ENCODE assay signal across 8 cellular contexts in the genomic region with DNA sequence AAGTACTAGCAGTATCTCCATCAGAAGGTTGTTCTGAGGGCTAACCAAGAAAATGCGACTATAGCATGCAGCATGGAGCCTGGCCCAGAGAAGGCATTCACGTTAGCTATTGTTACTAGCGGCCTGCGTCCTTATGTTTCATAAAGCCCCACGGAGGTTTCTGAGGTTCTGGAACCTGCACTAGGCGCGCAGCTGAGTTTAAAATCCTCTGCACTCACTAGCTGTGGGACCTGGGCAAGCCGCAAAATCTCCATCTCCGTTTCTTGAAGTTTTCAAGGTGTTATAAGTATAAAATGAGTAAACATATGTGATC. TPM values are rescaled to one million over a fixed set of nuclear protein-coding genes. Genes with fewer than 3 reads are reported as not detected.
DNase-seq lines count a peak whose midpoint lies in the region; ATAC-seq lines count a peak whose summit lies in the region.

No MANE protein-coding gene starts in this region.

- ATAC-seq in activated naive CD8-positive, alpha-beta T cell treated with anti-CD3 and anti-CD28 coated beads, Interleukin-2, amount 10 ng/mL, durations not matched to agents 7 days and 5 days (ENCODE audit: low read depth) = no peak
- no peak for ATAC-seq in stimulated activated naive CD8-positive, alpha-beta T cell treated with anti-CD3 and anti-CD28 coated beads, Interleukin-15, amount 100 ng/mL, for 72 hours
- ATAC-seq in GM18870 (IDR thresholded peaks at IDR 0.05; ENCODE audit: unreplicated experiment) = no peak

- no peaks in the 10 kb centered on the region for H3K9me3 ChIP-seq in iPS-18a (ENCODE audit: control insufficient read depth, low read depth, low read length)

- H3K36me3 ChIP-seq in H7 (replicated peaks; ENCODE audit: control insufficient read depth, insufficient read depth, low read length) (no peaks in the 10 kb centered on the region), iPS-18a (ENCODE audit: control insufficient read depth, low read depth, low read length) (no peaks in the 10 kb centered on the region)

- peak overlapping the region; percentile 87 for H3K27ac Mint-ChIP-seq in activated naive CD8-positive, alpha-beta T cell treated with anti-CD3 and anti-CD28 coated beads, Interleukin-2, amount 10 ng/mL, durations not matched to agents 7 days and 5 days
- H3K27ac Mint-ChIP-seq in stimulated activated naive CD8-positive, alpha-beta T cell treated with anti-CD3 and anti-CD28 coated beads, Interleukin-15, amount 100 ng/mL, for 72 hours = peak overlapping the region; percentile 19 to 34

- peaks cover 15% of the 10 kb centered on the region for H3K36me3 Mint-ChIP-seq in activated naive CD8-positive, alpha-beta T cell treated with anti-CD3 and anti-CD28 coated beads, Interleukin-2, amount 10 ng/mL, durations not matched to agents 7 days and 5 days

- peak; percentile 38 for DNase-seq in AG08396 (ENCODE audit: low spot score)
- no peak for DNase-seq in H7
- no peak for DNase-seq in activated naive CD8-positive, alpha-beta T cell treated with anti-CD3 and anti-CD28 coated beads, Interleukin-2, amount 10 ng/mL, durations not matched to agents 7 days and 5 days
- DNase-seq in stimulated activated naive CD8-positive, alpha-beta T cell treated with anti-CD3 and anti-CD28 coated beads, Interleukin-15, amount 100 ng/mL, for 72 hours = no peak
- no peak for DNase-seq in stimulated activated CD4-positive, alpha-beta T cell treated with anti-CD3 and anti-CD28 coated beads, Interleukin-4, amount 100 ng/mL, for 24 hours
- DNase-seq in activated CD4-positive, CD25-positive, alpha-beta regulatory T cell treated with anti-CD3 and anti-CD28 coated beads, Interleukin-2, amount 50 U/mL, for 72 hours = no peak

- POLR2A ChIA-PET in activated naive CD8-positive, alpha-beta T cell treated with anti-CD3 and anti-CD28 coated beads, Interleukin-2, amount 10 ng/mL, durations not matched to agents 7 days and 5 days (lab: Charles Lee) = interaction anchor here (0.6 to 2.1 kb wide), 10 partner anchors 8 to 337 kb away, joined by 3 to 28 read pairs (median 4); partner anchors contain the start of gene UBE2D3

- H3K4me3 Mint-ChIP-seq in activated naive CD8-positive, alpha-beta T cell treated with anti-CD3 and anti-CD28 coated beads, Interleukin-2, amount 10 ng/mL, durations not matched to agents 7 days and 5 days = peak overlapping the region; percentile 96
- H3K4me3 Mint-ChIP-seq in stimulated activated naive CD8-positive, alpha-beta T cell treated with anti-CD3 and anti-CD28 coated beads, Interleukin-15, amount 100 ng/mL, for 72 hours = peak overlapping the region; percentile 94 to 96

- H3K9me3 Mint-ChIP-seq in activated naive CD8-positive, alpha-beta T cell treated with anti-CD3 and anti-CD28 coated beads, Interleukin-2, amount 10 ng/mL, durations not matched to agents 7 days and 5 days = peaks cover 1% of the 10 kb centered on the region
- H3K9me3 Mint-ChIP-seq in stimulated activated naive CD8-positive, alpha-beta T cell treated with anti-CD3 and anti-CD28 coated beads, Interleukin-15, amount 100 ng/mL, for 72 hours = no peaks in the 10 kb centered on the region

- H3K9ac ChIP-seq in iPS-18a (ENCODE audit: low read length) = peak overlapping the region; percentile 68

- H3K27me3 ChIP-seq in H7 (ENCODE audit: control insufficient read depth, insufficient read depth, low read length) (no peaks in the 10 kb centered on the region; the same call in 1 of the 2 replicates), iPS-18a (ENCODE audit: control insufficient read depth, insufficient read depth, low read length) (peaks cover 18% of the 10 kb centered on the region)

- H3K4me1 Mint-ChIP-seq in activated naive CD8-positive, alpha-beta T cell treated with anti-CD3 and anti-CD28 coated beads, Interleukin-2, amount 10 ng/mL, durations not matched to agents 7 days and 5 days = peaks cover 31% of the 10 kb centered on the region
- peaks cover 37% of the 10 kb centered on the region for H3K4me1 Mint-ChIP-seq in stimulated activated naive CD8-positive, alpha-beta T cell treated with anti-CD3 and anti-CD28 coated beads, Interleukin-15, amount 100 ng/mL, for 72 hours

- no peak overlapping the region for H3K27ac ChIP-seq in iPS-18a (ENCODE audit: low read length)

- H3K27me3 Mint-ChIP-seq in activated naive CD8-positive, alpha-beta T cell treated with anti-CD3 and anti-CD28 coated beads, Interleukin-2, amount 10 ng/mL, durations not matched to agents 7 days and 5 days = no peaks in the 10 kb centered on the region
- peaks cover 6% of the 10 kb centered on the region for H3K27me3 Mint-ChIP-seq in stimulated activated naive CD8-positive, alpha-beta T cell treated with anti-CD3 and anti-CD28 coated beads, Interleukin-15, amount 100 ng/mL, for 72 hours

- H3K4me3 ChIP-seq in H7 (ENCODE audit: insufficient read depth, low read depth, low read length) = peak overlapping the region; percentile 89
- peak overlapping the region; percentile 95 for H3K4me3 ChIP-seq in iPS-18a (ENCODE audit: low read length)

- peaks cover 7% of the 10 kb centered on the region for H3K4me1 ChIP-seq in iPS-18a (ENCODE audit: control insufficient read depth, low read depth, low read length)

RNA-seq across cellular contexts. Expression of gene MANBA, which starts 0.7 kb away (rescaled TPM):
- 16.1 and 31.8 TPM in 2 replicates for total RNA-seq in H7 (2014; rRNA removed; shearing (Covaris generic))
- 10 to 100 TPM; 23.8 to 27.2 TPM for total RNA-seq in activated naive CD8-positive, alpha-beta T cell treated with anti-CD3 and anti-CD28 coated beads, Interleukin-2, amount 10 ng/mL, durations not matched to agents 7 days and 5 days
